27 cellular contexts compared by ENCODE assay signal in the genomic region with DNA sequence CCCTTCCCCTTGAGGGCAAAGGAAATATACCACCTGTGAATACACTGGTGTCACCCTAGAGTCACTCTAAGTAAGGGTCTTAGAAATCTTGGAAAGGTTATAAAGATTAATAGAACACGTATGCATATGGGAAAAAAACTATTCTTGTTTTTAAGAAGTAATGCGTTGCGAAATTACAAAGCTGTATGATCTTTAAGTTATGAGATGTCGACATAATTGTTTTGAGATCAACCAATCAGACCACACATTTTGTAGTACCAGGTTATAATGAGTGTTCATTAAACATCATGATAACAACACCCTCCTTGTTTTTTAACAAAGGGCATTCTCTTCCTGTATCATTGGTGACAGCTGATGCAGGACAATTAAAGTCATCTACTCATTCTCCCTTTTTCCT.
"Had no signal": no experiment of that assay in that cellular context is flagged by ENCODE, and none has a peak within 500 bp of the region (broad histone marks: within the 10 kb centered on the region; RNA-seq: fewer than 3 reads in every experiment).

No MANE protein-coding gene starts in this region.

- H3K4me1 ChIP-seq: adrenal gland, ascending aorta, sigmoid colon, stomach, suprapubic skin, uterus had no signal

- H3K4me2 ChIP-seq: smooth muscle cell had no signal

- DNase-seq: activated CD4-positive, alpha-beta T cell treated with anti-CD3 and anti-CD28 coated beads, Interleukin-2, amount 10 ng/mL, durations not matched to agents 7 days and 5 days; activated CD4-positive, CD25-positive, alpha-beta regulatory T cell treated with anti-CD3 and anti-CD28 coated beads, Interleukin-2, amount 50 U/mL, for 72 hours; activated CD8-positive, alpha-beta T cell treated with anti-CD3 and anti-CD28 coated beads, Interleukin-2, amount 10 ng/mL, durations not matched to agents 7 days and 5 days; activated gamma-delta T cell treated with Interleukin-2 at 50 U/mL for 16 hours; adrenal gland; central memory CD4-positive, alpha-beta T cell; dermis blood vessel endothelial cell; effector CD8-positive, alpha-beta T cell; erythroblast; foreskin fibroblast; naive B cell; sigmoid colon; stimulated activated CD4-positive, alpha-beta T cell treated with anti-CD3 and anti-CD28 coated beads, Interleukin-15, amount 100 ng/mL, for 24 hours; stomach; transverse colon; uterus; WERI-Rb-1 had no signal

- H3K27me3 ChIP-seq: adrenal gland, ascending aorta, sigmoid colon, stomach, suprapubic skin, transverse colon, uterus had no signal

- H3K4me3 ChIP-seq: adrenal gland, ascending aorta, lung, sigmoid colon, smooth muscle cell, stomach, suprapubic skin, transverse colon, uterus had no signal

- H3K9me3 Mint-ChIP-seq: activated naive CD4-positive, alpha-beta T cell treated with anti-CD3 and anti-CD28 coated beads, Interleukin-2, amount 50 U/mL, for 24 hours; naive B cell; stimulated activated memory B cell treated with anti-CD40 and anti-IgM and Interleukin-4, amounts not matched to agents 10 μg/mL and 1 μg/mL and 100 μg/mL, for 72 hours had no signal

- ATAC-seq: activated CD8-positive, alpha-beta T cell treated with anti-CD3 and anti-CD28 coated beads, Interleukin-2, amount 10 ng/mL, durations not matched to agents 7 days and 5 days; left lobe of liver; stimulated activated memory B cell treated with anti-CD40 and anti-IgM and Interleukin-4, amounts not matched to agents 10 μg/mL and 1 μg/mL and 100 μg/mL, for 72 hours had no signal

- H3K36me3 ChIP-seq: adrenal gland, ascending aorta, sigmoid colon, stomach, suprapubic skin, transverse colon, uterus, WERI-Rb-1 had no signal

- FAIRE-seq: TTC549 had no signal

- H3K27ac Mint-ChIP-seq: activated CD4-positive, alpha-beta T cell treated with anti-CD3 and anti-CD28 coated beads, Interleukin-2, amount 10 ng/mL, durations not matched to agents 7 days and 5 days; activated CD8-positive, alpha-beta T cell treated with anti-CD3 and anti-CD28 coated beads, Interleukin-2, amount 10 ng/mL, durations not matched to agents 7 days and 5 days; activated naive CD4-positive, alpha-beta T cell treated with anti-CD3 and anti-CD28 coated beads, Interleukin-2, amount 50 U/mL, for 24 hours; activated T-helper 1 cell treated with anti-CD3 and anti-CD28 coated beads, Interleukin-12 subunit alpha, Interleukin-12 subunit beta, Interleukin-2, Interleukin-4 antibody, amounts not matched to agents 30 ng/mL and 10 ng/mL and 1 ng/mL, durations not matched to agents 14 hours and 24 hours and 36 hours; naive B cell; stimulated activated memory B cell treated with anti-CD40 and anti-IgM and Interleukin-4, amounts not matched to agents 10 μg/mL and 1 μg/mL and 100 μg/mL, for 72 hours had no signal

- H3K9me3 ChIP-seq: adrenal gland, ascending aorta, sigmoid colon, stomach, suprapubic skin, transverse colon, uterus had no signal

- H3K4me3 Mint-ChIP-seq: activated CD4-positive, alpha-beta T cell treated with anti-CD3 and anti-CD28 coated beads, Interleukin-2, amount 10 ng/mL, durations not matched to agents 7 days and 5 days; activated CD8-positive, alpha-beta T cell treated with anti-CD3 and anti-CD28 coated beads, Interleukin-2, amount 10 ng/mL, durations not matched to agents 7 days and 5 days; activated naive CD4-positive, alpha-beta T cell treated with anti-CD3 and anti-CD28 coated beads, Interleukin-2, amount 50 U/mL, for 24 hours; activated T-helper 1 cell treated with anti-CD3 and anti-CD28 coated beads, Interleukin-12 subunit alpha, Interleukin-12 subunit beta, Interleukin-2, Interleukin-4 antibody, amounts not matched to agents 30 ng/mL and 10 ng/mL and 1 ng/mL, durations not matched to agents 14 hours and 24 hours and 36 hours; naive B cell; neural crest cell; stimulated activated memory B cell treated with anti-CD40 and anti-IgM and Interleukin-4, amounts not matched to agents 10 μg/mL and 1 μg/mL and 100 μg/mL, for 72 hours had no signal

- H3K36me3 Mint-ChIP-seq: activated naive CD4-positive, alpha-beta T cell treated with anti-CD3 and anti-CD28 coated beads, Interleukin-2, amount 50 U/mL, for 24 hours; naive B cell; stimulated activated memory B cell treated with anti-CD40 and anti-IgM and Interleukin-4, amounts not matched to agents 10 μg/mL and 1 μg/mL and 100 μg/mL, for 72 hours had no signal

- H3K27me3 Mint-ChIP-seq: activated naive CD4-positive, alpha-beta T cell treated with anti-CD3 and anti-CD28 coated beads, Interleukin-2, amount 50 U/mL, for 24 hours; stimulated activated memory B cell treated with anti-CD40 and anti-IgM and Interleukin-4, amounts not matched to agents 10 μg/mL and 1 μg/mL and 100 μg/mL, for 72 hours had no signal

- H3K27ac ChIP-seq: adrenal gland, ascending aorta, sigmoid colon, stomach, suprapubic skin, transverse colon, uterus, WERI-Rb-1 had no signal
